Comparison of ENCODE assay signal across 25 cellular contexts in the genomic region with DNA sequence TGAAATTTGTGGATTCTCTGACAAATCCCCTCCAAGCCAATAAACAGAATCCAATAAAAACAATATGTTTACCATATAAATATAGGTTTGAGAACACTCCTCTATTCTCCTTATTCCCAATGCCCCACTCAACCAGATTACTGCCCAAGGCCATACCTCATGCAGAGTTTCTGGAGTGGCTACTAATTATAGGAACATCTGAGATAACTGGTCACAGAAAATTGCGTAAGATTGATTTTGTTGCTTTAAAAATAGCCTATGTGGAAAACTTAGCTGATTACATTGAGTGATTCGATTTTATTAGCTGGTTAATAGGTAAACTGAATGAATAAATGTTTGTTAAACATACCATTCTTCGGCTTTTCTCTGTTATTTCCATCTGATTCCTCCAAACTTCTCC. TPM values are rescaled to one million over a fixed set of nuclear protein-coding genes. Genes with fewer than 3 reads are reported as not detected.
DNase-seq lines count a peak whose midpoint lies in the region; ATAC-seq and TF ChIP-seq lines count a peak whose summit lies in the region.
"Had no signal": no experiment of that assay in that cellular context is flagged by ENCODE, and none has a peak within 500 bp of the region (broad histone marks: within the 10 kb centered on the region; RNA-seq: fewer than 3 reads in every experiment).

No MANE protein-coding gene starts in this region.

- intact Hi-C loops in Right ventricle myocardium superior (cut with DNase I) (loop anchor here (10.0 kb wide), 1 partner anchor 180 kb away; a partner anchor contains a TSS), cardiac septum (cut with DNase I) (loop anchor here (5.0 kb wide), 1 partner anchor 48 kb away; a partner anchor contains a TSS)

- ATAC-seq in Right ventricle myocardium superior (ENCODE audit: poor library complexity) (peak; percentile 64), SK-N-SH treated with all-trans-retinoic acid at 6 μM for 48 hours (no peak)
- ATAC-seq: GM23338 had no signal

- DNase-seq in Right ventricle myocardium superior (no peak), cardiac septum (ENCODE audit: low spot score) (no peak), epithelial cell of prostate (ENCODE audit: low read depth, low spot score) (no peak), iris pigment epithelial cell (ENCODE audit: low read depth) (peak; percentile 18), mesenteric fat pad (ENCODE audit: low spot score) (no peak), COR-L47 (lab: John Stamatoyannopoulos, UW) (no peak)
- DNase-seq in stimulated activated CD4-positive, alpha-beta T cell treated with anti-CD3 and anti-CD28 coated beads, Interleukin-12 subunit alpha, Interleukin-12 subunit beta, amount 100 ng/mL, for 4 hours, result no peak
- DNase-seq: ACHN; activated CD4-positive, alpha-beta T cell treated with anti-CD3 and anti-CD28 coated beads, Interleukin-2, amount 50 U/mL, for 48 hours; activated CD4-positive, CD25-positive, alpha-beta regulatory T cell; activated effector memory CD4-positive, alpha-beta T cell treated with Interleukin-2 at 50 U/mL for 16 hours; activated naive CD8-positive, alpha-beta T cell treated with anti-CD3 and anti-CD28 coated beads, Interleukin-2, amount 10 ng/mL, durations not matched to agents 7 days and 5 days; Calu3; hypothalamus; NCI-H1092; NCI-H2081; NCI-H510A; stimulated activated CD4-positive, alpha-beta T cell treated with anti-CD3 and anti-CD28 coated beads, Interleukin-2, amount 100 ng/mL, for 48 hours; stimulated activated naive CD4-positive, alpha-beta T cell treated with Interleukin-2 at 50 U/mL for 16 hours; T1000; tibial artery had no signal

- peak overlapping the region; percentile 80 for H3K27ac ChIP-seq in epithelial cell of prostate
- H3K27ac ChIP-seq: BLaER1 treated with 17β-estradiol and CSF1 and Interleukin-3, amounts not matched to agents 10 nM and 100 nM; prostate gland had no signal

TF ChIP-seq in SK-N-SH treated with all-trans-retinoic acid at 6 μM for 48 hours, 23 proteins besides CTCF, POLR2A, EP300 and RAD21:
- no peak for TF ChIP-seq ISL1 (CRISPR knock-in tag; IDR thresholded peaks at IDR 0.05)
- no peak for TF ChIP-seq ESRRG (CRISPR knock-in tag; IDR thresholded peaks at IDR 0.05)
- TF ChIP-seq ZNF8 (CRISPR knock-in tag; IDR thresholded peaks at IDR 0.05), result no peak
- TF ChIP-seq ZNF70 (CRISPR knock-in tag; IDR thresholded peaks at IDR 0.05), result no peak
- TF ChIP-seq, protein P1, sequence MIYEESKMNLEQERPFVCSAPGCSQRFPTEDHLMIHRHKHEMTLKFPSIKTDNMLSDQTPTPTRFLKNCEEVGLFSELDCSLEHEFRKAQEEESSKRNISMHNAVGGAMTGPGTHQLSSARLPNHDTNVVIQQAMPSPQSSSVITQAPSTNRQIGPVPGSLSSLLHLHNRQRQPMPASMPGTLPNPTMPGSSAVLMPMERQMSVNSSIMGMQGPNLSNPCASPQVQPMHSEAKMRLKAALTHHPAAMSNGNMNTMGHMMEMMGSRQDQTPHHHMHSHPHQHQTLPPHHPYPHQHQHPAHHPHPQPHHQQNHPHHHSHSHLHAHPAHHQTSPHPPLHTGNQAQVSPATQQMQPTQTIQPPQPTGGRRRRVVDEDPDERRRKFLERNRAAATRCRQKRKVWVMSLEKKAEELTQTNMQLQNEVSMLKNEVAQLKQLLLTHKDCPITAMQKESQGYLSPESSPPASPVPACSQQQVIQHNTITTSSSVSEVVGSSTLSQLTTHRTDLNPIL (CRISPR knock-in tag; IDR thresholded peaks at IDR 0.05; ENCODE audit: low read depth), result no peak
- TF ChIP-seq RARB (CRISPR knock-in tag; IDR thresholded peaks at IDR 0.05), result no peak
- no peak for TF ChIP-seq GLIS3 (CRISPR knock-in tag; IDR thresholded peaks at IDR 0.05)
- TF ChIP-seq OSR1 (CRISPR knock-in tag; IDR thresholded peaks at IDR 0.05), result no peak
- no peak for TF ChIP-seq TCF4 (CRISPR knock-in tag; IDR thresholded peaks at IDR 0.05; ENCODE audit: borderline replicate concordance)
- TF ChIP-seq CSDC2 (CRISPR knock-in tag; IDR thresholded peaks at IDR 0.05), result no peak
- no peak for TF ChIP-seq ZNF565 (CRISPR knock-in tag; conservative IDR thresholded peaks at IDR 0.05; ENCODE audit: low read depth)
- TF ChIP-seq, protein P2, sequence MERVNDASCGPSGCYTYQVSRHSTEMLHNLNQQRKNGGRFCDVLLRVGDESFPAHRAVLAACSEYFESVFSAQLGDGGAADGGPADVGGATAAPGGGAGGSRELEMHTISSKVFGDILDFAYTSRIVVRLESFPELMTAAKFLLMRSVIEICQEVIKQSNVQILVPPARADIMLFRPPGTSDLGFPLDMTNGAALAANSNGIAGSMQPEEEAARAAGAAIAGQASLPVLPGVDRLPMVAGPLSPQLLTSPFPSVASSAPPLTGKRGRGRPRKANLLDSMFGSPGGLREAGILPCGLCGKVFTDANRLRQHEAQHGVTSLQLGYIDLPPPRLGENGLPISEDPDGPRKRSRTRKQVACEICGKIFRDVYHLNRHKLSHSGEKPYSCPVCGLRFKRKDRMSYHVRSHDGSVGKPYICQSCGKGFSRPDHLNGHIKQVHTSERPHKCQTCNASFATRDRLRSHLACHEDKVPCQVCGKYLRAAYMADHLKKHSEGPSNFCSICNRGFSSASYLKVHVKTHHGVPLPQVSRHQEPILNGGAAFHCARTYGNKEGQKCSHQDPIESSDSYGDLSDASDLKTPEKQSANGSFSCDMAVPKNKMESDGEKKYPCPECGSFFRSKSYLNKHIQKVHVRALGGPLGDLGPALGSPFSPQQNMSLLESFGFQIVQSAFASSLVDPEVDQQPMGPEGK (CRISPR knock-in tag; IDR thresholded peaks at IDR 0.05; ENCODE audit: borderline replicate concordance), result no peak

RNA-seq across cellular contexts. Expression of a gene that starts 48.0 kb away (rescaled TPM):
- total RNA-seq in Right ventricle myocardium superior, result 30.4 TPM
- total RNA-seq in cardiac septum, result 19.9 TPM
- total RNA-seq in mesenteric fat pad, result 49.4 TPM
